8 cellular contexts compared by ENCODE assay signal in the genomic region with DNA sequence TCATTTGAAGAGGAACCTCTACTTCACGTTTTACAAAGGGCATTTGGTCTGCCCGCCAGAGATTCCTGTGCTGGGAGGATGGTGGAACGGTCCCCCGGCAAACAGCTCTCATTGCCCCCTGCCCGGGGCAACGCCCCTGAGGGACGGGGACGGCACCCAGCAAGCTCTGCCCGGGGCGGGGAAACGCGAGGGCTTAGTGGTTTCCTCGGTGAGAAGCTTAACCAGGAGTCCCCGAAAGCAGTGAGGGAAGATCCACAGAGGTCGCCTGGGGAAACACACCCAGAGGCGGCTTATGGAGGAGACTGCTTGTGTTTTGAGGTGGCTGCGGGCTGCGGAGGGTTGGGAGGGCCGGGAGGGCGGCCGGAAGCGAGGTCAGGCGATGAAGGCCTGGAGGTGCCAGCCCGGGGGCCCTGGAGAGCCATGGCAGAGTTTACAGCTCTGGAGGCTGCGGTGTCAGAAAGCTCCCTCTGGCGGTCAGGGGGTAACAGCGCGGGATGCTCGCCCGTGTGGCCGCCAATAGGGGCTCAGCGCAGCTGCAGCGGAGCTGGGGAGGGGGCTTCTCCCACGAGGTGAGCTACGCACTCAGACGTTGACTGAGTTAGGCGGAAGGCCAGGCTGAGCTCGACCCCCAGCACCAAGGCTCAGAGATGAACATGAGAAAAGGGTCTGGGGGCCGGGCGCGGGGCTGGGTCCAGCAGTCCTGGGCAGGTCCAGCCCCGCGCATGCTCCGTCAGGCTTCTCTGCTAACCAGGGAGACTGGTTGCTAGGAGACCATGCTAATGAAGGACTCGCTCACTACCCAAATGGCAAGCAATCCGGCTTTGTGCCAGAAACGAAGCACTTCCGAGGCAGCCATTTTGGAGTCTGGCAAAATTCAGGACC. TPM values are rescaled to one million over a fixed set of nuclear protein-coding genes. Genes with fewer than 3 reads are reported as not detected.
DNase-seq lines count a peak whose midpoint lies in the region; ATAC-seq and TF ChIP-seq lines count a peak whose summit lies in the region.

No MANE protein-coding gene starts in this region.

- peak overlapping the region; percentile 92 to 97 (median 96) for H3K4me3 Mint-ChIP-seq in T-cell

- POLR2A ChIA-PET in T-cell (lab: Charles Lee): interaction anchor here in 1 of 2 donors (0.5 kb wide), 1 partner anchor 25 kb away, joined by 6 read pairs; no protein-coding TSS in a partner anchor

- peak overlapping the region; percentile 99 to 100 for H3K27ac Mint-ChIP-seq in T-cell

- TF ChIP-seq CTCF in GM13977 (IDR thresholded peaks at IDR 0.05; ENCODE audit: extremely low read depth, insufficient read depth, missing control alignments): peak; percentile 93
- peak; percentile 96 for TF ChIP-seq CTCF in upper lobe of right lung (IDR thresholded peaks at IDR 0.05)

- peaks cover 6% of the 10 kb centered on the region for H3K36me3 ChIP-seq in upper lobe of right lung

- no peaks in the 10 kb centered on the region for H3K27me3 ChIP-seq in upper lobe of right lung

- CTCF ChIA-PET in T-cell (lab: Charles Lee): interaction anchor here (0.6 to 1.4 kb wide), 11 partner anchors 9 to 240 kb away, joined by 3 to 10 read pairs (median 3); partner anchors contain the start of genes CDC34 (in 2 of the 2) and MADCAM1 (in 1 of the 2)

- in situ Hi-C loops in GM13977 (cut with MboI; ENCODE audit: low pct_unique_long_range_greater_than_20kb, low sequenced_read_pairs, unreplicated experiment): no loop called here

- intact Hi-C loops in left cardiac atrium (cut with DNase I) (no loop called here), posterior vena cava (cut with DNase I) (no loop called here), upper lobe of right lung (cut with DNase I) (no loop called here)

- peak overlapping the region; percentile 96 for H3K27ac ChIP-seq in upper lobe of right lung

- ATAC-seq in HG02870 (IDR thresholded peaks at IDR 0.05; ENCODE audit: unreplicated experiment): peak; percentile 65
- peak; percentile 62 to 65 (median 63) for ATAC-seq in T-cell (replicated peaks in 1 of 4)
- ATAC-seq in left cardiac atrium: peak; percentile 92 to 93
- peak; percentile 87 for ATAC-seq in upper lobe of right lung

- peak overlapping the region; percentile 87 for H3K4me3 ChIP-seq in upper lobe of right lung

- no peaks in the 10 kb centered on the region for H3K36me3 Mint-ChIP-seq in T-cell

- peaks cover 36 to 51% (median 41%) of the 10 kb centered on the region in 3 donors for H3K4me1 Mint-ChIP-seq in T-cell

- no peaks in the 10 kb centered on the region for H3K9me3 ChIP-seq in upper lobe of right lung

- H3K4me1 ChIP-seq in upper lobe of right lung: peaks cover 33% of the 10 kb centered on the region

- no peaks in the 10 kb centered on the region for H3K9me3 Mint-ChIP-seq in T-cell

- peak; percentile 99 for DNase-seq in GM13977 (ENCODE audit: low spot score)
- DNase-seq in NCI-H1436 treated with DMSO at 0.1 percent for 48 hours (lab: John Stamatoyannopoulos, UW): peak; percentile 98
- DNase-seq in T-cell: peak; percentile 82 to 95 (median 91)
- peak; percentile 100 for DNase-seq in amniotic epithelial cell (ENCODE audit: low read depth)
- DNase-seq in left cardiac atrium: peak; percentile 99
- peak; percentile 99 for DNase-seq in posterior vena cava (ENCODE audit: low spot score)
- peak; percentile 98 for DNase-seq in upper lobe of right lung

- H3K27me3 Mint-ChIP-seq in T-cell: no peaks in the 10 kb centered on the region

RNA-seq across cellular contexts. Expression of gene TPGS1, which starts 0.7 kb away (rescaled TPM):
- total RNA-seq in T-cell: 10 to 100 TPM; 22.2 to 44.4 (median 39.4) TPM
- total RNA-seq in left cardiac atrium: 10 to 100 TPM; 12.1 to 14.9 TPM
- 10 to 100 TPM; 21.0 to 21.2 TPM for total RNA-seq in posterior vena cava
- total RNA-seq in upper lobe of right lung: 19.9 TPM

RNA-seq across cellular contexts. Expression of gene MADCAM1, which starts 10.4 kb away (rescaled TPM):
- total RNA-seq in T-cell (1 to 10 TPM in 3 of 5 donors, under 1 TPM in 2; 0.40 to 1.6 (median 1.4) TPM), left cardiac atrium (under 1 TPM; 0.24 to 0.41 TPM), posterior vena cava (under 1 TPM in 1 of 2 donors, not detected in 1; 0.42 TPM), upper lobe of right lung (1.2 TPM)

RNA-seq across cellular contexts. Expression of gene CDC34, which starts 24.9 kb away (rescaled TPM):
- total RNA-seq in T-cell: 10 to 100 TPM; 35.4 to 52.6 (median 51.3) TPM
- total RNA-seq in left cardiac atrium: 10 to 100 TPM; 63.9 to 71.0 TPM
- total RNA-seq in posterior vena cava: 10 to 100 TPM; 41.1 to 45.8 TPM
- total RNA-seq in upper lobe of right lung: 40.9 TPM

RNA-seq across cellular contexts. Expression of gene GZMM, which starts 37.2 kb away (rescaled TPM):
- 10 to 100 TPM; 66.2 to 91.0 (median 78.6) TPM for total RNA-seq in T-cell
- total RNA-seq in left cardiac atrium: 1 to 10 TPM in 1 of 2 donors, under 1 TPM in 1; 0.81 to 1.1 TPM
- total RNA-seq in posterior vena cava: under 1 TPM; 0.74 to 0.76 TPM
- total RNA-seq in upper lobe of right lung: 2.9 TPM

RNA-seq across cellular contexts. Expression of gene SHC2, which starts 45.8 kb away (rescaled TPM):
- 1 to 10 TPM in 4 of 5 donors, under 1 TPM in 1; 0.66 to 4.4 (median 3.4) TPM for total RNA-seq in T-cell
- 10 to 100 TPM; 10.7 to 19.4 TPM for total RNA-seq in left cardiac atrium
- total RNA-seq in posterior vena cava: 10 to 100 TPM; 21.0 to 21.9 TPM
- total RNA-seq in upper lobe of right lung: 37.8 TPM

Comparison
In these comparisons a context has a peak if more than half of its experiments do, and no peak if none do; other contexts are left out.
1. Peak in every context shown above with its lines: DNase-seq, ATAC-seq, H3K4me3 ChIP-seq and H3K27ac ChIP-seq.